Comparison of ENCODE assay signal across 1 cellular context in genomic region chr13:114117341-114117874, GRCh38.
TF ChIP-seq lines count a peak whose summit lies in the region.

No MANE protein-coding gene starts in this region.

TF ChIP-seq in HepG2, 621 proteins besides CTCF, POLR2A, EP300 and RAD21:
- TF ChIP-seq, protein P1, sequence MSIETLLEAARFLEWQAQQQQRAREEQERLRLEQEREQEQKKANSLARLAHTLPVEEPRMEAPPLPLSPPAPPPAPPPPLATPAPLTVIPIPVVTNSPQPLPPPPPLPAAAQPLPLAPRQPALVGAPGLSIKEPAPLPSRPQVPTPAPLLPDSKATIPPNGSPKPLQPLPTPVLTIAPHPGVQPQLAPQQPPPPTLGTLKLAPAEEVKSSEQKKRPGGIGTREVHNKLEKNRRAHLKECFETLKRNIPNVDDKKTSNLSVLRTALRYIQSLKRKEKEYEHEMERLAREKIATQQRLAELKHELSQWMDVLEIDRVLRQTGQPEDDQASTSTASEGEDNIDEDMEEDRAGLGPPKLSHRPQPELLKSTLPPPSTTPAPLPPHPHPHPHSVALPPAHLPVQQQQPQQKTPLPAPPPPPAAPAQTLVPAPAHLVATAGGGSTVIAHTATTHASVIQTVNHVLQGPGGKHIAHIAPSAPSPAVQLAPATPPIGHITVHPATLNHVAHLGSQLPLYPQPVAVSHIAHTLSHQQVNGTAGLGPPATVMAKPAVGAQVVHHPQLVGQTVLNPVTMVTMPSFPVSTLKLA (IDR thresholded peaks at IDR 0.05) = peak; percentile 97
TF ChIP-seq in HepG2: peak in this region for 1; not testable (repeated sequence) for 620.
